In the genomic region with DNA sequence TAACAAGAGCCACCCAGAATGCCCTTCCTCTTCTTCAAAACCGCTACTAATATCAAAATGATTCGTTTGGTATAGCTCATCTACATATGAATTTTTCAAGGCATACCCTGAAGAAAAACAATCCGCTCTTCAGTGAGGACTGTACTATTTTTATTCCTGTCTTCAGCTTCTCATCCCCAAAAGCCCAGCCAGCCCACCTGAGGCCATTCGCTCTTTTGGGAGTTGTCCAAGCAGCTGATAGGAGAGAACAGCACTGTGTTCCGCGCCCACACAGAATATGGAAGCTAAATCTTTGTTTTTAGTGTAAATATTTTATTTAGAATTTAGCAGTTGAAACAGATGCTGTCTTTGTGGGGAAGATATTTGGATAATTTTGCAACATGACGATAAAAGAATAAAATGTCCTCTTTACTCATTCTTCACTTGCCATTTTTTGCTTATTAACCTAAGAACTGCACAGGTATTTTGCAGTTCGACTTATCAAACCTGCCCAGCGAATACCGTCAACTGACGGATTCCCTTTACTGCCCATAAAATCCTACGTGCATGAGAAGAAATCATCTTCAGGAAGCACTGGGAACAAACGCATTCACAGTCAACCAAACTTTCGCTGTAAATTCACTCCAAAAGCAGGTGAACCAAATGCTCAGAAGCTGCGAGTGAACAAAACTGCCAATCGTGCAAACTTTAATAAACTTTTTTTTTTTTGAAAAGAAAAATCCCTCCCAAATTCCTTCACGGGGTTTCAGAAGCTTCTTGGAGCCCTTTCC, we compare ENCODE assay signal across 11 cellular contexts. TPM values are rescaled to one million over a fixed set of nuclear protein-coding genes. Genes with fewer than 3 reads are reported as not detected.
DNase-seq lines count a peak whose midpoint lies in the region; ATAC-seq and TF ChIP-seq lines count a peak whose summit lies in the region.
"Had no signal": no experiment of that assay in that cellular context is flagged by ENCODE, and none has a peak within 500 bp of the region (broad histone marks: within the 10 kb centered on the region; RNA-seq: fewer than 3 reads in every experiment).

No MANE protein-coding gene starts in this region.

- no peaks in the 10 kb centered on the region for H3K9me3 ChIP-seq in suprapubic skin

- TF ChIP-seq EP300 in suprapubic skin (IDR thresholded peaks at IDR 0.05): no peak

- no peak for ATAC-seq in HG02610 (IDR thresholded peaks at IDR 0.05; ENCODE audit: unreplicated experiment)

- TF ChIP-seq POLR2A in suprapubic skin (IDR thresholded peaks at IDR 0.05): no peak

- DNase-seq in NOMO-1 treated with DMSO at 0.1 percent for 48 hours (lab: John Stamatoyannopoulos, UW; ENCODE audit: unreplicated experiment) (peak; percentile 70), NOMO-1 treated with dmso at 0.1 percent for 144 hours (lab: John Stamatoyannopoulos, UW; ENCODE audit: unreplicated experiment) (no peak), cerebellar nuclear complex (lab: John Stamatoyannopoulos, UW) (peak; percentile 2 to 33), lung microvascular endothelial cell (ENCODE audit: low read depth in 2 of 2) (peak; percentile 17 to 40), suprapubic skin (ENCODE audit: low spot score in 2 of 2) (no peak), GM10248 (ENCODE audit: extremely low spot score) (no peak), kidney tubule cell (ENCODE audit: low spot score) (no peak)
- DNase-seq: central memory CD4-positive, alpha-beta T cell; small intestine; WERI-Rb-1 had no signal

- TF ChIP-seq CTCF in suprapubic skin (IDR thresholded peaks at IDR 0.05) (no peak), GM10248 (IDR thresholded peaks at IDR 0.05; ENCODE audit: control extremely low read depth, extremely low read depth, low read depth, missing control alignments) (no peak)

- POLR2A ChIA-PET in GM10248 (lab: Yijun Ruan, JAX): no interaction called here

- peaks cover 39% of the 10 kb centered on the region for H3K27me3 ChIP-seq in suprapubic skin

- WGBS in suprapubic skin: 35% methylated on average over 17 of the region's 17 CpGs

- CTCF ChIA-PET in GM10248 (lab: Yijun Ruan, JAX): no interaction called here

- peaks cover 33% of the 10 kb centered on the region for H3K4me1 ChIP-seq in suprapubic skin

- H3K27ac ChIP-seq in suprapubic skin: peak overlapping the region; percentile 96
- H3K27ac ChIP-seq: WERI-Rb-1 had no signal

- H3K36me3 ChIP-seq in suprapubic skin: no peaks in the 10 kb centered on the region
- H3K36me3 ChIP-seq: WERI-Rb-1 had no signal

- H3K4me3 ChIP-seq in suprapubic skin: peak overlapping the region; percentile 55

RNA-seq across cellular contexts. Expression of a gene that starts 3.4 kb away (rescaled TPM):
- total RNA-seq in lung microvascular endothelial cell: 74.3 and 130 TPM in 2 replicates
- 10 to 100 TPM in 2 of 4 donors, 1 to 10 TPM in 2; 6.4 to 13.2 (median 10.1) TPM for total RNA-seq in suprapubic skin

Comparison
In these comparisons a context has a peak if more than half of its experiments do, and no peak if none do; other contexts are left out.
1. DNase-seq: peak in NOMO-1 treated with DMSO at 0.1 percent for 48 hours (single experiment), cerebellar nuclear complex (2 of 2) and lung microvascular endothelial cell (2 of 2); none in NOMO-1 treated with dmso at 0.1 percent for 144 hours (single experiment), suprapubic skin (0 of 2), GM10248 (single experiment) and kidney tubule cell (single experiment).